Comparison of ENCODE assay signal across 8 cellular contexts in genomic region chr1:84077476-84078107, GRCh38.
DNase-seq lines count a peak whose midpoint lies in the region; ATAC-seq and TF ChIP-seq lines count a peak whose summit lies in the region.

No MANE protein-coding gene starts in this region.

- H3K27ac ChIP-seq in GM23338 (ENCODE audit: low read depth) (peak overlapping the region; percentile 67; the same call in 1 of the 2 replicates), osteoblast (ENCODE audit: low read depth, low read length) (peak overlapping the region; percentile 88), thoracic aorta (peak overlapping the region; percentile 87 to 90)

- peak; percentile 81 for DNase-seq in ELR (ENCODE audit: low read depth)
- peak; percentile 83 for DNase-seq in GM23338 (ENCODE audit: low spot score)
- peak; percentile 76 for DNase-seq in LHCN-M2 (ENCODE audit: low read depth)
- peak; percentile 77 for DNase-seq in SK-MEL-5 (ENCODE audit: low read depth, low spot score)
- DNase-seq in activated naive CD4-positive, alpha-beta T cell treated with anti-CD3 and anti-CD28 coated beads, Interleukin-2, amount 10 ng/mL, durations not matched to agents 7 days and 5 days, result peak; percentile 75
- peak; percentile 86 for DNase-seq in globus pallidus (ENCODE audit: low spot score)
- DNase-seq in osteoblast (ENCODE audit: insufficient read length, low spot score, missing footprints), result peak; percentile 99
- DNase-seq in thoracic aorta (ENCODE audit: low spot score), result peak; percentile 17

- H4K20me1 ChIP-seq in GM23338 (replicated peaks; ENCODE audit: insufficient read depth) (no peaks in the 10 kb centered on the region), osteoblast (ENCODE audit: insufficient read depth, low read length) (no peaks in the 10 kb centered on the region)

- H3K9me3 ChIP-seq in osteoblast (ENCODE audit: low read depth, low read length) (no peaks in the 10 kb centered on the region), thoracic aorta (no peaks in the 10 kb centered on the region)

- peak overlapping the region; percentile 91 for H3K4me2 ChIP-seq in GM23338
- H3K4me2 ChIP-seq in osteoblast (ENCODE audit: insufficient read depth, low read length), result peak overlapping the region; percentile 92

- peak; percentile 93 for ATAC-seq in GM23338
- peak; percentile 69 for ATAC-seq in thoracic aorta (ENCODE audit: insufficient number of reproducible peaks, low FRiP score, low read depth)

- H3K4me3 ChIP-seq in GM23338 (peak overlapping the region; percentile 85), osteoblast (ENCODE audit: insufficient read depth, low read length) (peak overlapping the region; percentile 88), thoracic aorta (peak overlapping the region; percentile 84)

- CTCF ChIA-PET in activated naive CD4-positive, alpha-beta T cell treated with anti-CD3 and anti-CD28 coated beads, Interleukin-2, amount 10 ng/mL, durations not matched to agents 7 days and 5 days (lab: Charles Lee), result interaction anchor here (0.7 to 1.3 kb wide), 4 partner anchors 12 to 677 kb away, joined by 3 read pairs; no protein-coding TSS in a partner anchor

- H3K36me3 ChIP-seq in GM23338 (ENCODE audit: insufficient read depth) (no peaks in the 10 kb centered on the region), osteoblast (ENCODE audit: insufficient read depth, low read length) (no peaks in the 10 kb centered on the region), thoracic aorta (no peaks in the 10 kb centered on the region)

- H3K4me1 ChIP-seq in GM23338 (ENCODE audit: insufficient read depth) (peaks cover 8% of the 10 kb centered on the region; the same call in 1 of the 2 replicates), osteoblast (ENCODE audit: insufficient read depth, low read length) (peaks cover 8% of the 10 kb centered on the region), thoracic aorta (ENCODE audit: control insufficient read depth in 1 of 2, low read depth in 2 of 2) (peaks cover 0 to 43% of the 10 kb centered on the region in 2 donors)

- TF ChIP-seq CTCF in GM23338 (conservative IDR thresholded peaks at IDR 0.05; ENCODE audit: low read depth in 2 of 2) (no peak), osteoblast (IDR thresholded peaks at IDR 0.05; ENCODE audit: extremely low read depth, low read depth, low read length) (no peak), thoracic aorta (IDR thresholded peaks at IDR 0.05) (no peak)

- H2AFZ ChIP-seq in GM23338 (peak overlapping the region; percentile 81; the same call in 1 of the 2 replicates), osteoblast (ENCODE audit: low read length) (peak overlapping the region; percentile 98)

- peaks cover 6% of the 10 kb centered on the region for H3K4me1 Mint-ChIP-seq in GM23338
- peaks cover 15% of the 10 kb centered on the region for H3K4me1 Mint-ChIP-seq in activated naive CD4-positive, alpha-beta T cell treated with anti-CD3 and anti-CD28 coated beads, Interleukin-2, amount 10 ng/mL, durations not matched to agents 7 days and 5 days

- H3K27ac Mint-ChIP-seq in GM23338, result peak overlapping the region; percentile 97
- peak overlapping the region; percentile 20 for H3K27ac Mint-ChIP-seq in activated naive CD4-positive, alpha-beta T cell treated with anti-CD3 and anti-CD28 coated beads, Interleukin-2, amount 10 ng/mL, durations not matched to agents 7 days and 5 days

- in situ Hi-C loops in SK-MEL-5 (cut with HindIII; ENCODE audit: low pct_unique_long_range_greater_than_20kb, low sequenced_read_pairs), result no loop called here

- no peaks in the 10 kb centered on the region; the same call in 2 of the 3 replicates for H3K9me3 Mint-ChIP-seq in GM23338
- H3K9me3 Mint-ChIP-seq in activated naive CD4-positive, alpha-beta T cell treated with anti-CD3 and anti-CD28 coated beads, Interleukin-2, amount 10 ng/mL, durations not matched to agents 7 days and 5 days, result no peaks in the 10 kb centered on the region

- H3K79me2 ChIP-seq in GM23338 (replicated peaks; ENCODE audit: insufficient read depth) (peaks cover 55% of the 10 kb centered on the region), osteoblast (ENCODE audit: insufficient read depth, low read length) (peaks cover 14% of the 10 kb centered on the region)

- H3K27me3 Mint-ChIP-seq in GM23338 (ENCODE audit: insufficient read depth, low read depth, poor library complexity), result peaks cover 3% of the 10 kb centered on the region
- peaks cover 3% of the 10 kb centered on the region for H3K27me3 Mint-ChIP-seq in activated naive CD4-positive, alpha-beta T cell treated with anti-CD3 and anti-CD28 coated beads, Interleukin-2, amount 10 ng/mL, durations not matched to agents 7 days and 5 days

- H3K36me3 Mint-ChIP-seq in GM23338 (ENCODE audit: low read depth), result no peaks in the 10 kb centered on the region; the same call in none of the 3 replicates
- H3K36me3 Mint-ChIP-seq in activated naive CD4-positive, alpha-beta T cell treated with anti-CD3 and anti-CD28 coated beads, Interleukin-2, amount 10 ng/mL, durations not matched to agents 7 days and 5 days, result no peaks in the 10 kb centered on the region

- H3K9me2 ChIP-seq in GM23338 (ENCODE audit: insufficient read depth), result peaks cover 3% of the 10 kb centered on the region; the same call in 1 of the 2 replicates

- peak overlapping the region; percentile 86 for H3K4me3 Mint-ChIP-seq in GM23338
- peak overlapping the region; percentile 79 for H3K4me3 Mint-ChIP-seq in activated naive CD4-positive, alpha-beta T cell treated with anti-CD3 and anti-CD28 coated beads, Interleukin-2, amount 10 ng/mL, durations not matched to agents 7 days and 5 days

- no peaks in the 10 kb centered on the region for H3K27me3 ChIP-seq in GM23338 (ENCODE audit: insufficient read depth)
- H3K27me3 ChIP-seq in osteoblast (ENCODE audit: insufficient read depth, low read length), result no peaks in the 10 kb centered on the region
- H3K27me3 ChIP-seq in thoracic aorta (replicated peaks; ENCODE audit: insufficient read depth), result no peaks in the 10 kb centered on the region

- no peaks in the 10 kb centered on the region for H3F3A ChIP-seq in GM23338 (replicated peaks; ENCODE audit: low read depth)

TF ChIP-seq in GM23338, 12 proteins besides CTCF, POLR2A, EP300 and RAD21:
- TF ChIP-seq EZH2phosphoT487 (IDR thresholded peaks at IDR 0.05; ENCODE audit: unreplicated experiment) (no peak), POLR2AphosphoS5 (IDR thresholded peaks at IDR 0.05; ENCODE audit: low read depth) (peak; percentile 87), STAT1 (IDR thresholded peaks at IDR 0.05; ENCODE audit: unreplicated experiment) (no peak), CREB1 (CRISPR knock-in tag; IDR thresholded peaks at IDR 0.05; ENCODE audit: low read depth) (peak; percentile 91), JUNB (IDR thresholded peaks at IDR 0.05; ENCODE audit: unreplicated experiment) (no peak)

Comparison
In these comparisons a context has a peak if more than half of its experiments do, and no peak if none do; other contexts are left out.
1. Peak in every context shown above with its lines: DNase-seq, ATAC-seq, H3K4me3 ChIP-seq and H3K27ac ChIP-seq.
2. DNase-seq: peak in every context shown above with its lines; median percentile 99 in osteoblast; 86 in globus pallidus; 83 in GM23338; 81 in ELR; 77 in SK-MEL-5; 76 in LHCN-M2; 75 in activated naive CD4-positive, alpha-beta T cell treated with anti-CD3 and anti-CD28 coated beads, Interleukin-2, amount 10 ng/mL, durations not matched to agents 7 days and 5 days; 17 in thoracic aorta.